In the genomic region with DNA sequence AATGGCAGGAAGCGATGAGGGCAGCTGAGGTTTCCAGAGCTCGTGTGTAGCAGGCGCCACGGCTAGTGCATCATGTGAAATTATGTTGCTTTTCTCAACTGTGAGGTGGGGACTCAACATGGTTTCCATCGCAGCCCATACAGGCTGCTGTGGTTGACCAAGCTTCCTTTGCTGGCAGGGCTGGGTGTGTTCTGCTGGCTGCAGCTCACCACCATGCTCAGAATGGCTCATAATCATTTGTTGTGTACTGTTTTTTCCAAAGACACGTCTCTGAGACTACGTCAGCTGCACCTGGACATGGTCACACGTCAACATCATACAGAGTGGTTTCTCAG, we compare ENCODE assay signal across 10 cellular contexts. TPM values are rescaled to one million over a fixed set of nuclear protein-coding genes. Genes with fewer than 3 reads are reported as not detected.
DNase-seq lines count a peak whose midpoint lies in the region; ATAC-seq and TF ChIP-seq lines count a peak whose summit lies in the region.
"Had no signal": no experiment of that assay in that cellular context is flagged by ENCODE, and none has a peak within 500 bp of the region (broad histone marks: within the 10 kb centered on the region; RNA-seq: fewer than 3 reads in every experiment).

No MANE protein-coding gene starts in this region.

- ATAC-seq in GM18868 (IDR thresholded peaks at IDR 0.05; ENCODE audit: unreplicated experiment), result peak; percentile 71
- ATAC-seq in HG02852 (IDR thresholded peaks at IDR 0.05; ENCODE audit: unreplicated experiment), result peak; percentile 84
- ATAC-seq in activated naive CD8-positive, alpha-beta T cell treated with anti-CD3 and anti-CD28 coated beads, Interleukin-2, amount 10 ng/mL, durations not matched to agents 7 days and 5 days (ENCODE audit: low read depth), result peak; percentile 88
- ATAC-seq in stimulated activated memory B cell treated with anti-CD40 and anti-IgM and Interleukin-4, amounts not matched to agents 10 μg/mL and 1 μg/mL and 100 μg/mL, for 72 hours, result peak; percentile 92

- H3K4me1 Mint-ChIP-seq in activated naive CD8-positive, alpha-beta T cell treated with anti-CD3 and anti-CD28 coated beads, Interleukin-2, amount 10 ng/mL, durations not matched to agents 7 days and 5 days, result peaks cover 51% of the 10 kb centered on the region
- H3K4me1 Mint-ChIP-seq in stimulated activated memory B cell treated with anti-CD40 and anti-IgM and Interleukin-4, amounts not matched to agents 10 μg/mL and 1 μg/mL and 100 μg/mL, for 72 hours, result peaks cover 46% of the 10 kb centered on the region
- H3K4me1 Mint-ChIP-seq in Calu3 (ENCODE audit: low read depth, unreplicated experiment), result no peaks in the 10 kb centered on the region

- peak overlapping the region; percentile 72 for H3K4me3 Mint-ChIP-seq in activated naive CD8-positive, alpha-beta T cell treated with anti-CD3 and anti-CD28 coated beads, Interleukin-2, amount 10 ng/mL, durations not matched to agents 7 days and 5 days
- peak overlapping the region; percentile 28 for H3K4me3 Mint-ChIP-seq in stimulated activated memory B cell treated with anti-CD40 and anti-IgM and Interleukin-4, amounts not matched to agents 10 μg/mL and 1 μg/mL and 100 μg/mL, for 72 hours
- H3K4me3 Mint-ChIP-seq in Calu3 (ENCODE audit: low read depth, unreplicated experiment), result no peak overlapping the region

- DNase-seq in RPMI8226 (peak; percentile 53), midbrain (lab: John Stamatoyannopoulos, UW) (no peak), Calu3 (no peak), suprapubic skin (ENCODE audit: low spot score in 2 of 2) (no peak)
- DNase-seq in activated naive CD8-positive, alpha-beta T cell treated with anti-CD3 and anti-CD28 coated beads, Interleukin-2, amount 10 ng/mL, durations not matched to agents 7 days and 5 days, result peak; percentile 85

- peak overlapping the region; percentile 84 for H3K27ac Mint-ChIP-seq in activated naive CD8-positive, alpha-beta T cell treated with anti-CD3 and anti-CD28 coated beads, Interleukin-2, amount 10 ng/mL, durations not matched to agents 7 days and 5 days
- peak overlapping the region; percentile 92 for H3K27ac Mint-ChIP-seq in stimulated activated memory B cell treated with anti-CD40 and anti-IgM and Interleukin-4, amounts not matched to agents 10 μg/mL and 1 μg/mL and 100 μg/mL, for 72 hours
- H3K27ac Mint-ChIP-seq in Calu3 (ENCODE audit: unreplicated experiment), result no peak overlapping the region

- no peaks in the 10 kb centered on the region for H3K27me3 ChIP-seq in suprapubic skin

- H3K9me3 ChIP-seq in suprapubic skin, result no peaks in the 10 kb centered on the region

- intact Hi-C loops in Calu3 (cut with micrococcal nuclease; ENCODE audit: unreplicated experiment), result no loop called here

- CTCF ChIA-PET in Calu3 (lab: Charles Lee), result no interaction called here

- peaks cover 3% of the 10 kb centered on the region for H3K36me3 Mint-ChIP-seq in activated naive CD8-positive, alpha-beta T cell treated with anti-CD3 and anti-CD28 coated beads, Interleukin-2, amount 10 ng/mL, durations not matched to agents 7 days and 5 days
- no peaks in the 10 kb centered on the region for H3K36me3 Mint-ChIP-seq in stimulated activated memory B cell treated with anti-CD40 and anti-IgM and Interleukin-4, amounts not matched to agents 10 μg/mL and 1 μg/mL and 100 μg/mL, for 72 hours
- no peaks in the 10 kb centered on the region for H3K36me3 Mint-ChIP-seq in Calu3 (ENCODE audit: insufficient read depth, unreplicated experiment)

- peaks cover 19% of the 10 kb centered on the region for H3K4me1 ChIP-seq in suprapubic skin

- H3K36me3 ChIP-seq in suprapubic skin, result no peaks in the 10 kb centered on the region

- POLR2A ChIA-PET in activated naive CD8-positive, alpha-beta T cell treated with anti-CD3 and anti-CD28 coated beads, Interleukin-2, amount 10 ng/mL, durations not matched to agents 7 days and 5 days (lab: Charles Lee), result interaction anchor here (0.8 to 1.6 kb wide), 8 partner anchors 8 to 83 kb away, joined by 3 to 24 read pairs (median 4); no protein-coding TSS in a partner anchor

- WGBS in suprapubic skin, result 80% methylated on average over 8 of the region's 8 CpGs

- no peak for TF ChIP-seq EP300 in suprapubic skin (IDR thresholded peaks at IDR 0.05)

- no peak for TF ChIP-seq POLR2A in suprapubic skin (IDR thresholded peaks at IDR 0.05)

- no peak overlapping the region for H3K27ac ChIP-seq in suprapubic skin

- no peak overlapping the region for H3K4me3 ChIP-seq in suprapubic skin

- no TSS peak for BruUV-seq in Calu3 (replicated peaks; lab: Mats Ljungman, UMichigan)

- H3K9me3 Mint-ChIP-seq in activated naive CD8-positive, alpha-beta T cell treated with anti-CD3 and anti-CD28 coated beads, Interleukin-2, amount 10 ng/mL, durations not matched to agents 7 days and 5 days, result peaks cover 2% of the 10 kb centered on the region
- H3K9me3 Mint-ChIP-seq in stimulated activated memory B cell treated with anti-CD40 and anti-IgM and Interleukin-4, amounts not matched to agents 10 μg/mL and 1 μg/mL and 100 μg/mL, for 72 hours, result peaks cover 2% of the 10 kb centered on the region
- peaks cover 3% of the 10 kb centered on the region for H3K9me3 Mint-ChIP-seq in Calu3 (ENCODE audit: low read depth, unreplicated experiment)

- no peak for TF ChIP-seq CTCF in Calu3 (IDR thresholded peaks at IDR 0.05; ENCODE audit: unreplicated experiment)
- TF ChIP-seq CTCF in suprapubic skin (IDR thresholded peaks at IDR 0.05), result no peak

- H3K27me3 Mint-ChIP-seq in activated naive CD8-positive, alpha-beta T cell treated with anti-CD3 and anti-CD28 coated beads, Interleukin-2, amount 10 ng/mL, durations not matched to agents 7 days and 5 days, result peaks cover 23% of the 10 kb centered on the region
- no peaks in the 10 kb centered on the region for H3K27me3 Mint-ChIP-seq in stimulated activated memory B cell treated with anti-CD40 and anti-IgM and Interleukin-4, amounts not matched to agents 10 μg/mL and 1 μg/mL and 100 μg/mL, for 72 hours
- H3K27me3 Mint-ChIP-seq in Calu3 (ENCODE audit: unreplicated experiment), result peaks cover 4% of the 10 kb centered on the region

RNA-seq across cellular contexts. Expression of gene RASA3, which starts 16.1 kb away (rescaled TPM):
- total RNA-seq in activated naive CD8-positive, alpha-beta T cell treated with anti-CD3 and anti-CD28 coated beads, Interleukin-2, amount 10 ng/mL, durations not matched to agents 7 days and 5 days, result 10 to 100 TPM; 65.6 to 73.9 TPM
- 0.26 and 0.49 TPM in 2 replicates for total RNA-seq in Calu3 (2022)
- total RNA-seq in suprapubic skin, result 10 to 100 TPM; 15.3 to 37.1 (median 16.4) TPM

RNA-seq across cellular contexts. Expression of gene CFAP97D2, which starts 30.6 kb away (rescaled TPM):
- total RNA-seq in activated naive CD8-positive, alpha-beta T cell treated with anti-CD3 and anti-CD28 coated beads, Interleukin-2, amount 10 ng/mL, durations not matched to agents 7 days and 5 days, result under 1 TPM in 1 of 2 experiments, not detected in 1; 0.22 TPM
- total RNA-seq in Calu3 (2022) (not detected in 2 replicates), suprapubic skin (not detected)
- total RNA-seq: LHCN-M2, urinary bladder had no signal

Comparison
In these comparisons a context has a peak if more than half of its experiments do, and no peak if none do; other contexts are left out.
1. DNase-seq: peak in RPMI8226 (single experiment) and activated naive CD8-positive, alpha-beta T cell treated with anti-CD3 and anti-CD28 coated beads, Interleukin-2, amount 10 ng/mL, durations not matched to agents 7 days and 5 days (single experiment); none in midbrain (single experiment), Calu3 (single experiment) and suprapubic skin (0 of 2).
2. RNA of gene RASA3, which starts 16.1 kb away (total RNA-seq): 65.6 to 73.9 TPM in activated naive CD8-positive, alpha-beta T cell treated with anti-CD3 and anti-CD28 coated beads, Interleukin-2, amount 10 ng/mL, durations not matched to agents 7 days and 5 days and 15.3 to 37.1 TPM in suprapubic skin; 0.26 to 0.49 TPM in Calu3; every median in the first group is over 10 times any median in the second.
3. Peak in every context shown above with its lines, with median percentiles within 50 percentile points of each other: ATAC-seq.